1 cellular context compared by ENCODE assay signal in the genomic region with DNA sequence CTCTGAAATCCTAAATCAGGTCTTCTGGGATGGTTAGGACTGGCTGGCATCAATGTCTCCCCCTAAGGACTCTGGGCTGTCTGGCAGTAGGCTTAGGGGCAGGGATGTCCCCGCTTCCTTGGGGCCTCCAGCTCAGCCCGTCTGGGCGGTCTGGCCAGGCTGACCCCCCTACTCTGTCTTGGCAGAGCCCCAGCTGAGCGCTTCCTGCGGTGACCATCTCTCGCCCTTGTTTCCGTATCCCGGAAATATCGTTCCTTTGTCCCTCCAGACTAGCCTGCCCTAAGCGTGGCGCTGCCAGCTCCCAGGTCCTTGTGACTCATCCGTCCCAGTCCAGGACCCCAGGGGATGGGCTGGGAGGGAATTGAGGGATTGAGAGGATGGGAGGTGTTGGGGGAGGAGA.
TF ChIP-seq lines count a peak whose summit lies in the region.

No MANE protein-coding gene starts in this region.

TF ChIP-seq in endothelial cell of umbilical vein, 7 proteins besides CTCF, POLR2A, EP300 and RAD21 (continued from another document):
- TF ChIP-seq FOS (IDR thresholded peaks at IDR 0.05; ENCODE audit: borderline replicate concordance, insufficient read depth, low read length) (peak; percentile 86), MYC (IDR thresholded peaks at IDR 0.05; ENCODE audit: low read depth, low read length) (peak; percentile 31)
TF ChIP-seq in endothelial cell of umbilical vein: peak in this region for 5.
